ENCODE assay signal across 1 cellular context in the genomic region with DNA sequence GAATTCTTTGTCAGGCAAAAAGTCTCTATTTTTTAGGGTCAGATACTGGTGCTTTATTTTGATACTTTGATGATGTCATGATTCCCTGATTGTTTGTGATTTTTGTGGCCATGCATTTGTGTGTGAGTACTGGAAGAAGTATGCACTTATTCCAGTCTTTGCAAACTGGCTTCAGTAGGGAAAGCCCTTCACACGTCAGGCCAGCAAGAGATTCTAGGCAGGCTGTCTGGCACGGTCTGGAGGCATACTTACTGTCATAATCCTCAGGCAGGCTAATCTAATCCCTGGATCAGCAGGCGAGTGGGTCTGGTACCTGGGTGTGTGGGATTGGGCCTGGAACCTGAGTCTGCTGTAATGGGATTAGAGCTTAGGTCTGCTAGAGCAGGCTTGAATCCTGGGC.
TF ChIP-seq lines count a peak whose summit lies in the region.

No MANE protein-coding gene starts in this region.

TF ChIP-seq in HepG2, 621 proteins besides CTCF, POLR2A, EP300 and RAD21:
- TF ChIP-seq ATF7 (IDR thresholded peaks at IDR 0.05) (peak; percentile 90), ATF7 (CRISPR knock-in tag; IDR thresholded peaks at IDR 0.05) (no peak), ZNF788 (CRISPR knock-in tag; IDR thresholded peaks at IDR 0.05; ENCODE audit: borderline replicate concordance) (no peak), CREB1 (IDR thresholded peaks at IDR 0.05) (peak; percentile 61), CREB1 (CRISPR knock-in tag; IDR thresholded peaks at IDR 0.05) (no peak)
